ENCODE assay signal across 14 cellular contexts in genomic region chr6:164085086-164085485, GRCh38.
DNase-seq lines count a peak whose midpoint lies in the region; ATAC-seq, FAIRE-seq and TF ChIP-seq lines count a peak whose summit lies in the region.
"Had no signal": no experiment of that assay in that cellular context is flagged by ENCODE, and none has a peak within 500 bp of the region (broad histone marks: within the 10 kb centered on the region; RNA-seq: fewer than 3 reads in every experiment).

No MANE protein-coding gene starts in this region.

- H3K27ac ChIP-seq in tibial nerve = peak overlapping the region; percentile 67 to 97 (median 84)
- H3K27ac ChIP-seq: BLaER1 treated with 17β-estradiol and CSF1 and Interleukin-3, amounts not matched to agents 10 nM and 100 nM had no signal

- TF ChIP-seq EP300 in tibial nerve (IDR thresholded peaks at IDR 0.05) = no peak

- no peak for TF ChIP-seq CTCF in osteocyte (IDR thresholded peaks at IDR 0.05)
- no peak for TF ChIP-seq CTCF in tibial nerve (IDR thresholded peaks at IDR 0.05)

- peaks cover 17% of the 10 kb centered on the region for H3K4me1 Mint-ChIP-seq in central memory CD8-positive, alpha-beta T cell
- peaks cover 11% of the 10 kb centered on the region for H3K4me1 Mint-ChIP-seq in osteocyte (ENCODE audit: unreplicated experiment)
- H3K4me1 Mint-ChIP-seq: stimulated activated memory B cell treated with anti-CD40 and anti-IgM and Interleukin-4, amounts not matched to agents 10 μg/mL and 1 μg/mL and 100 μg/mL, for 72 hours had no signal

- DNase-seq in central memory CD8-positive, alpha-beta T cell (ENCODE audit: low spot score in 2 of 2) = no peak
- DNase-seq in left ventricle myocardium superior (peak; percentile 62), osteocyte (ENCODE audit: extremely low spot score, unreplicated experiment) (no peak), tibial nerve (ENCODE audit: low spot score in 2 of 2) (peak in 1 of 2 donors; percentile 25), NCI-H2107 treated with DMSO at 0.1 percent for 48 hours (lab: John Stamatoyannopoulos, UW; ENCODE audit: unreplicated experiment) (no peak), GM12892 (ENCODE audit: insufficient read length) (no peak), DMS 273 (lab: John Stamatoyannopoulos, UW; ENCODE audit: unreplicated experiment) (no peak)
- DNase-seq: activated naive CD4-positive, alpha-beta T cell treated with Interleukin-2 at 50 U/mL for 16 hours; kidney glomerular epithelial cell; NCI-H1930; SIG-M5; stimulated activated CD4-positive, alpha-beta T cell treated with anti-CD3 and anti-CD28 coated beads, Interleukin-2, amount 100 ng/mL, for 48 hours had no signal

- H3K36me3 ChIP-seq in tibial nerve = no peaks in the 10 kb centered on the region
- H3K36me3 ChIP-seq: BLaER1 treated with 17β-estradiol and CSF1 and Interleukin-3, amounts not matched to agents 10 nM and 100 nM had no signal

- H3K9me3 ChIP-seq in tibial nerve = no peaks in the 10 kb centered on the region

- 46 to 47% methylated on average over 16 of the region's 16 CpGs for WGBS in tibial nerve, 2 donors

- FAIRE-seq in GM12892 (lab: Jason Lieb, UNC) = no peak

- H3K27me3 Mint-ChIP-seq in central memory CD8-positive, alpha-beta T cell = peaks cover 26% of the 10 kb centered on the region
- H3K27me3 Mint-ChIP-seq in osteocyte (ENCODE audit: unreplicated experiment) = no peaks in the 10 kb centered on the region

- H3K9me3 Mint-ChIP-seq in central memory CD8-positive, alpha-beta T cell = peaks cover 5% of the 10 kb centered on the region
- no peaks in the 10 kb centered on the region for H3K9me3 Mint-ChIP-seq in osteocyte (ENCODE audit: unreplicated experiment)
- H3K9me3 Mint-ChIP-seq: stimulated activated memory B cell treated with anti-CD40 and anti-IgM and Interleukin-4, amounts not matched to agents 10 μg/mL and 1 μg/mL and 100 μg/mL, for 72 hours had no signal

- peak overlapping the region; percentile 40 for H3K4me3 Mint-ChIP-seq in central memory CD8-positive, alpha-beta T cell
- H3K4me3 Mint-ChIP-seq in osteocyte (ENCODE audit: unreplicated experiment) = peak overlapping the region; percentile 19
- H3K4me3 Mint-ChIP-seq: stimulated activated memory B cell treated with anti-CD40 and anti-IgM and Interleukin-4, amounts not matched to agents 10 μg/mL and 1 μg/mL and 100 μg/mL, for 72 hours had no signal

- H3K36me3 Mint-ChIP-seq in central memory CD8-positive, alpha-beta T cell (ENCODE audit: insufficient read depth) = no peaks in the 10 kb centered on the region
- no peaks in the 10 kb centered on the region for H3K36me3 Mint-ChIP-seq in osteocyte (ENCODE audit: unreplicated experiment)
- H3K36me3 Mint-ChIP-seq: stimulated activated memory B cell treated with anti-CD40 and anti-IgM and Interleukin-4, amounts not matched to agents 10 μg/mL and 1 μg/mL and 100 μg/mL, for 72 hours had no signal

- H3K27ac Mint-ChIP-seq in central memory CD8-positive, alpha-beta T cell (ENCODE audit: low read depth) = no peak overlapping the region
- H3K27ac Mint-ChIP-seq in osteocyte (ENCODE audit: unreplicated experiment) = peak overlapping the region; percentile 86
- H3K27ac Mint-ChIP-seq: stimulated activated memory B cell treated with anti-CD40 and anti-IgM and Interleukin-4, amounts not matched to agents 10 μg/mL and 1 μg/mL and 100 μg/mL, for 72 hours had no signal

- intact Hi-C loops in left ventricle myocardium superior (cut with micrococcal nuclease) = no loop called here

- TF ChIP-seq POLR2A in tibial nerve (IDR thresholded peaks at IDR 0.05) (no peak), GM12892 (IDR thresholded peaks at IDR 0.05; ENCODE audit: low read depth, low read length) (no peak)

- H3K27me3 ChIP-seq in tibial nerve = no peaks in the 10 kb centered on the region

- peaks cover 0 to 32% (median 10%) of the 10 kb centered on the region in 4 donors for H3K4me1 ChIP-seq in tibial nerve

- H3K4me3 ChIP-seq in tibial nerve = peak overlapping the region; percentile 3 to 45 (median 14)
- H3K4me3 ChIP-seq: BLaER1 treated with 17β-estradiol and CSF1 and Interleukin-3, amounts not matched to agents 10 nM and 100 nM had no signal

- ATAC-seq in central memory CD8-positive, alpha-beta T cell (replicated peaks; ENCODE audit: extremely low read depth, poor library complexity, severe bottlenecking) = no peak
- peak; percentile 24 for ATAC-seq in left ventricle myocardium superior
- ATAC-seq: stimulated activated memory B cell treated with anti-CD40 and anti-IgM and Interleukin-4, amounts not matched to agents 10 μg/mL and 1 μg/mL and 100 μg/mL, for 72 hours had no signal
